8 cellular contexts compared by ENCODE assay signal in genomic region chr22:46250035-46250782, GRCh38. TPM values are rescaled to one million over a fixed set of nuclear protein-coding genes. Genes with fewer than 3 reads are reported as not detected.
DNase-seq lines count a peak whose midpoint lies in the region; ATAC-seq, FAIRE-seq and TF ChIP-seq lines count a peak whose summit lies in the region.

CDPF1 (minus strand) TSS chr22:46250293; CDS start chr22:46248284, 2,009 bp downstream.

- H3F3A ChIP-seq in PC-3 (ENCODE audit: low read length, unreplicated experiment) = no peaks in the 10 kb centered on the region

- H3K4me1 ChIP-seq in PC-3 (ENCODE audit: insufficient read depth, low read length) (peaks cover 15% of the 10 kb centered on the region), muscle layer of colon (ENCODE audit: insufficient read depth, low read length) (peaks cover 19% of the 10 kb centered on the region)

- peak within 1 kb of the TSS; percentile 95 for H3K4me2 ChIP-seq in PC-3 (ENCODE audit: low read length)

- no peaks in the 10 kb centered on the region for H4K20me1 ChIP-seq in PC-3 (ENCODE audit: low read length)

- peaks cover 16% of the 10 kb centered on the region for H3K36me3 Mint-ChIP-seq in activated T-cell treated with anti-CD3 and anti-CD28 coated beads, Interleukin-2, amount 50 U/mL, for 24 hours (ENCODE audit: low read depth)

- peak within 1 kb of the TSS; percentile 40 for H3K27ac ChIP-seq in PC-3 (ENCODE audit: low read length)
- H3K27ac ChIP-seq in muscle layer of colon (ENCODE audit: low read depth, low read length) = peak within 1 kb of the TSS; percentile 84

- peak within 1 kb of the TSS; percentile 84 for H2AFZ ChIP-seq in PC-3 (ENCODE audit: low read length)

- H3K27ac Mint-ChIP-seq in activated T-cell treated with anti-CD3 and anti-CD28 coated beads, Interleukin-2, amount 50 U/mL, for 24 hours = peak within 1 kb of the TSS; percentile 91

- peak within 1 kb of the TSS; percentile 90 for H3K9ac ChIP-seq in PC-3 (ENCODE audit: low read length)
- peak within 1 kb of the TSS; percentile 61 for H3K9ac ChIP-seq in muscle layer of colon (ENCODE audit: low read length)

- BruUV-seq in PC-3 (replicated peaks; lab: Mats Ljungman, UMichigan) = TSS peak; percentile 37

- H3K36me3 ChIP-seq in PC-3 (ENCODE audit: low read depth, low read length) (no peaks in the 10 kb centered on the region), muscle layer of colon (ENCODE audit: insufficient read depth, low read length) (no peaks in the 10 kb centered on the region)

- H3K4me3 ChIP-seq in PC-3 (ENCODE audit: low read length) (peak within 1 kb of the TSS; percentile 90), muscle layer of colon (ENCODE audit: low read depth in 1 of 2, low read length in 2 of 2) (peak within 1 kb of the TSS; percentile 76 to 88)

- DNase-seq in DMS 273 (lab: John Stamatoyannopoulos, UW; ENCODE audit: unreplicated experiment) = peak; percentile 89
- peak; percentile 83 for DNase-seq in HTR-8/SVneo (ENCODE audit: insufficient read length, low spot score)
- DNase-seq in PC-3 = peak; percentile 82
- peak; percentile 96 for DNase-seq in activated T-cell treated with anti-CD3 and anti-CD28 coated beads, Interleukin-2, amount 50 U/mL, for 24 hours
- DNase-seq in stimulated activated CD8-positive, alpha-beta memory T cell treated with anti-CD3 and anti-CD28 coated beads, Interleukin-7, amount 100 ng/mL, for 24 hours (ENCODE audit: low read depth) = peak; percentile 75

- peaks cover 25% of the 10 kb centered on the region for H3K79me2 ChIP-seq in PC-3 (ENCODE audit: low read length)

- peak; percentile 86 for FAIRE-seq in HTR-8/SVneo (lab: Jason Lieb, UNC)

- no peak for TF ChIP-seq CTCF in PC-3 (conservative IDR thresholded peaks at IDR 0.05; ENCODE audit: low read depth, low read length)

- H3K4me1 Mint-ChIP-seq in activated T-cell treated with anti-CD3 and anti-CD28 coated beads, Interleukin-2, amount 50 U/mL, for 24 hours (ENCODE audit: low read depth) = peaks cover 40% of the 10 kb centered on the region

- peak within 1 kb of the TSS; percentile 79 for H3K4me3 Mint-ChIP-seq in activated T-cell treated with anti-CD3 and anti-CD28 coated beads, Interleukin-2, amount 50 U/mL, for 24 hours

- H3K27me3 ChIP-seq in PC-3 (ENCODE audit: low read length) (no peaks in the 10 kb centered on the region), muscle layer of colon (ENCODE audit: control insufficient read depth in 1 of 2, insufficient read depth in 2 of 2, low read length in 2 of 2) (no peaks in the 10 kb centered on the region)

- H3K27me3 Mint-ChIP-seq in activated T-cell treated with anti-CD3 and anti-CD28 coated beads, Interleukin-2, amount 50 U/mL, for 24 hours = no peaks in the 10 kb centered on the region

- intact Hi-C loops in PC-3 (cut with micrococcal nuclease) = loop anchor here (5.0 kb wide), 1 partner anchor 103 kb away; no protein-coding TSS in a partner anchor

- no peaks in the 10 kb centered on the region for H3K9me3 Mint-ChIP-seq in activated T-cell treated with anti-CD3 and anti-CD28 coated beads, Interleukin-2, amount 50 U/mL, for 24 hours

- H3K9me3 ChIP-seq in PC-3 (ENCODE audit: low read length) = no peaks in the 10 kb centered on the region
- H3K9me3 ChIP-seq in muscle layer of colon (ENCODE audit: low read length) = no peaks in the 10 kb centered on the region

- POLR2A ChIA-PET in PC-3 (lab: Charles Lee; ENCODE audit: unreplicated experiment) = interaction anchor here (0.6 kb wide), 2 partner anchors 11 to 18 kb away, joined by 3 to 15 read pairs; partner anchors contain the start of gene TTC38

- H3K9me2 ChIP-seq in PC-3 (replicated peaks; ENCODE audit: low read length) = no peaks in the 10 kb centered on the region

- CTCF ChIA-PET in PC-3 (lab: Charles Lee) = no interaction called here

- ATAC-seq in GM21367 (IDR thresholded peaks at IDR 0.05; ENCODE audit: unreplicated experiment) (peak; percentile 72), PC-3 (peak; percentile 97), esophagus mucosa (peak; percentile 94)

RNA-seq across cellular contexts. Expression of gene CDPF1, which starts in this region (rescaled TPM):
- total RNA-seq in PC-3 (2014; rRNA removed) (14.1 and 21.0 TPM in 2 replicates), esophagus mucosa (3.1 TPM)

Comparison
In these comparisons a context has a peak if more than half of its experiments do, and no peak if none do; other contexts are left out.
1. Peak in every context shown above with its lines: DNase-seq, ATAC-seq, H3K4me3 ChIP-seq and H3K27ac ChIP-seq.